Comparison of ENCODE assay signal across 8 cellular contexts in genomic region chr3:178536271-178537079, GRCh38. TPM values are rescaled to one million over a fixed set of nuclear protein-coding genes. Genes with fewer than 3 reads are reported as not detected.
DNase-seq lines count a peak whose midpoint lies in the region; TF ChIP-seq lines count a peak whose summit lies in the region.

Gene KCNMB2, plus strand, starts transcription at chr3:178536436.

- H3K27me3 Mint-ChIP-seq in mesothelial cell of epicardium (ENCODE audit: low read depth) (no peaks in the 10 kb centered on the region), immature natural killer cell (ENCODE audit: low read depth in 3 of 3) (peaks cover 0 to 7% (median 0%) of the 10 kb centered on the region in 3 donors)

- peak within 1 kb of the TSS; percentile 80 for H3K4me3 Mint-ChIP-seq in mesothelial cell of epicardium
- peak within 1 kb of the TSS in 1 of 5 donors; percentile 2 for H3K4me3 Mint-ChIP-seq in immature natural killer cell

- POLR2A ChIA-PET in BJ (lab: Charles Lee) (no interaction called here), GM10248 (lab: Yijun Ruan, JAX) (no interaction called here)

- H3K36me3 Mint-ChIP-seq in mesothelial cell of epicardium (no peaks in the 10 kb centered on the region), immature natural killer cell (no peaks in the 10 kb centered on the region)

- H3K27ac Mint-ChIP-seq in mesothelial cell of epicardium = peak within 1 kb of the TSS; percentile 66
- no peak within 1 kb of the TSS for H3K27ac Mint-ChIP-seq in immature natural killer cell

- peak within 1 kb of the TSS; percentile 37 for H3K4me3 ChIP-seq in BJ (ENCODE audit: low read depth, low read length)

- H3K36me3 ChIP-seq in BJ (ENCODE audit: control insufficient read depth, insufficient read depth, low read length) = no peaks in the 10 kb centered on the region

- H3K4me1 Mint-ChIP-seq in mesothelial cell of epicardium (peaks cover 55% of the 10 kb centered on the region), immature natural killer cell (no peaks in the 10 kb centered on the region)

- DNase-seq in BJ (ENCODE audit: low read depth) (no peak), NCI-H128 (lab: John Stamatoyannopoulos, UW; ENCODE audit: unreplicated experiment) (peak; percentile 46), cerebellar cortex (ENCODE audit: low spot score) (peak; percentile 29), mesothelial cell of epicardium (ENCODE audit: low spot score in 2 of 2, unreplicated experiment in 2 of 2) (no peak), A172 (ENCODE audit: low spot score) (no peak), GM10248 (ENCODE audit: extremely low spot score) (no peak), NCI-H226 (no peak), immature natural killer cell (no peak)

- TF ChIP-seq CTCF in BJ (IDR thresholded peaks at IDR 0.05; ENCODE audit: insufficient read depth, low read depth, low read length) (no peak), mesothelial cell of epicardium (IDR thresholded peaks at IDR 0.05; ENCODE audit: unreplicated experiment) (no peak), GM10248 (IDR thresholded peaks at IDR 0.05; ENCODE audit: control extremely low read depth, extremely low read depth, low read depth, missing control alignments) (no peak)

- no peaks in the 10 kb centered on the region; the same call in 1 of the 2 replicates for H3K27me3 ChIP-seq in BJ (ENCODE audit: control insufficient read depth, insufficient read depth, low read length)

- H3K9me3 Mint-ChIP-seq in mesothelial cell of epicardium (peaks cover 1% of the 10 kb centered on the region), immature natural killer cell (peaks cover 0 to 6% (median under 1%) of the 10 kb centered on the region in 6 donors)

- CTCF ChIA-PET in BJ (lab: Yijun Ruan, JAX) (no interaction called here), GM10248 (lab: Yijun Ruan, JAX) (interaction anchor here (0.8 to 2.2 kb wide), 4 partner anchors 9 to 17 kb away, joined by 3 to 9 read pairs (median 4); no protein-coding TSS in a partner anchor)

RNA-seq across cellular contexts. Expression of gene KCNMB2, which starts in this region (rescaled TPM):
- not detected in 2 replicates for polyA plus RNA-seq in BJ (2011; rRNA removed)
- polyA minus RNA-seq in BJ (2011; rRNA and poly(A)+ RNA removed) = 0.38 TPM in 1 of 2 replicates, not detected in the other
- 2.9 to 3.9 TPM (median 3.0 TPM) in 3 replicates for total RNA-seq in mesothelial cell of epicardium
- total RNA-seq in A172 (2014; rRNA removed; shearing (Covaris generic)) = not detected in 2 replicates
- polyA plus RNA-seq in immature natural killer cell = not detected

Comparison
In these comparisons a context has a peak if more than half of its experiments do, and no peak if none do; other contexts are left out.
1. DNase-seq: peak in NCI-H128 (single experiment) and cerebellar cortex (single experiment); none in BJ (single experiment), mesothelial cell of epicardium (0 of 2), A172 (single experiment), GM10248 (single experiment), NCI-H226 (single experiment) and immature natural killer cell (0 of 3).